13 cellular contexts compared by ENCODE assay signal in genomic region chr5:107455111-107455544, GRCh38.
A peak's percentile ranks its signal among the peaks of the same experiment; 100 is the strongest.
DNase-seq lines count a peak whose midpoint lies in the region; TF ChIP-seq lines count a peak whose summit lies in the region.
"Had no signal": no experiment of that assay in that cellular context is flagged by ENCODE, and none has a peak within 500 bp of the region (broad histone marks: within the 10 kb centered on the region; RNA-seq: fewer than 3 reads in every experiment).

No MANE protein-coding gene starts in this region.

- H3K36me3 ChIP-seq in endodermal cell (ENCODE audit: control insufficient read depth, insufficient read depth, low read length) (no peaks in the 10 kb centered on the region), neutrophil (no peaks in the 10 kb centered on the region)
- H3K36me3 ChIP-seq: brain microvascular endothelial cell, thyroid gland had no signal

- peaks cover 57% of the 10 kb centered on the region for H3K4me1 Mint-ChIP-seq in endodermal cell

- peaks cover 26% of the 10 kb centered on the region for H3K4me1 ChIP-seq in endodermal cell (ENCODE audit: control insufficient read depth, insufficient read depth, low read length)
- peaks cover 21 to 22% of the 10 kb centered on the region in 2 experiments for H3K4me1 ChIP-seq in neutrophil (ENCODE audit: control insufficient read depth in 1 of 2, insufficient read depth in 1 of 2, low read depth in 1 of 2, low read length in 1 of 2)
- H3K4me1 ChIP-seq: thyroid gland had no signal

- peaks cover 7% of the 10 kb centered on the region for H3K9me3 ChIP-seq in endodermal cell (ENCODE audit: control insufficient read depth, low read length)
- no peaks in the 10 kb centered on the region for H3K9me3 ChIP-seq in neutrophil
- H3K9me3 ChIP-seq: thyroid gland had no signal

- H3K27me3 ChIP-seq in endodermal cell (ENCODE audit: control insufficient read depth, insufficient read depth, low read length, poor library complexity, severe bottlenecking) = no peaks in the 10 kb centered on the region
- no peaks in the 10 kb centered on the region for H3K27me3 ChIP-seq in neutrophil
- H3K27me3 ChIP-seq: brain microvascular endothelial cell, thyroid gland had no signal

- DNase-seq in GM03348 (ENCODE audit: low spot score) (peak; percentile 18), M059J (ENCODE audit: low read depth) (peak; percentile 72), endodermal cell (no peak), DMS 273 treated with DMSO at 0.1 percent for 48 hours (lab: John Stamatoyannopoulos, UW) (no peak), NOMO-1 treated with dmso at 0.1 percent for 144 hours (lab: John Stamatoyannopoulos, UW; ENCODE audit: unreplicated experiment) (no peak), DMS79 (lab: John Stamatoyannopoulos, UW) (no peak), NCI-H1436 treated with DMSO at 0.1 percent for 48 hours (lab: John Stamatoyannopoulos, UW) (no peak)
- DNase-seq: brain microvascular endothelial cell, DMS53, NCI-H526 treated with DMSO at 0.1 percent for 48 hours, thyroid gland had no signal

- H3K27ac Mint-ChIP-seq in endodermal cell = no peak overlapping the region
- H3K27ac Mint-ChIP-seq: activated T-helper 1 cell treated with anti-CD3 and anti-CD28 coated beads, Interleukin-12 subunit alpha, Interleukin-12 subunit beta, Interleukin-2, Interleukin-4 antibody, amounts not matched to agents 30 ng/mL and 10 ng/mL and 1 ng/mL, durations not matched to agents 14 hours and 24 hours and 36 hours had no signal

- H3K4me3 ChIP-seq in endodermal cell (ENCODE audit: low read length) (peak overlapping the region; percentile 55), neutrophil (ENCODE audit: low read depth in 1 of 2, low read length in 1 of 2) (no peak overlapping the region)
- H3K4me3 ChIP-seq: thyroid gland had no signal

- H3K9me3 Mint-ChIP-seq in endodermal cell = peaks cover 5% of the 10 kb centered on the region
- H3K9me3 Mint-ChIP-seq: activated T-helper 1 cell treated with anti-CD3 and anti-CD28 coated beads, Interleukin-12 subunit alpha, Interleukin-12 subunit beta, Interleukin-2, Interleukin-4 antibody, amounts not matched to agents 30 ng/mL and 10 ng/mL and 1 ng/mL, durations not matched to agents 14 hours and 24 hours and 36 hours had no signal

- TF ChIP-seq CTCF in endodermal cell (conservative IDR thresholded peaks at IDR 0.05) (no peak), neutrophil (IDR thresholded peaks at IDR 0.05) (no peak)

- no peaks in the 10 kb centered on the region for H3K27me3 Mint-ChIP-seq in endodermal cell (ENCODE audit: insufficient read depth)

- no peaks in the 10 kb centered on the region for H3K36me3 Mint-ChIP-seq in endodermal cell (ENCODE audit: low read depth)

- H3K4me3 Mint-ChIP-seq in endodermal cell = no peak overlapping the region
- H3K4me3 Mint-ChIP-seq: activated T-helper 1 cell treated with anti-CD3 and anti-CD28 coated beads, Interleukin-12 subunit alpha, Interleukin-12 subunit beta, Interleukin-2, Interleukin-4 antibody, amounts not matched to agents 30 ng/mL and 10 ng/mL and 1 ng/mL, durations not matched to agents 14 hours and 24 hours and 36 hours had no signal

- H3K27ac ChIP-seq in endodermal cell (ENCODE audit: low read depth, low read length) = no peak overlapping the region
- peak overlapping the region; percentile 70 for H3K27ac ChIP-seq in neutrophil
- H3K27ac ChIP-seq: brain microvascular endothelial cell, thyroid gland had no signal

- WGBS in endodermal cell (ENCODE audit: insufficient coverage in 1 of 2, insufficient read length in 1 of 2), 2 experiments = 53 to 64% methylated on average over 3 to 4 of the region's 4 CpGs

- H3K9ac ChIP-seq in endodermal cell (ENCODE audit: extremely low read depth, low read length, poor library complexity, severe bottlenecking) = no peak overlapping the region

Comparison
In these comparisons a context has a peak if more than half of its experiments do, and no peak if none do; other contexts are left out.
1. DNase-seq: peak in GM03348 (single experiment) and M059J (single experiment); none in endodermal cell (single experiment), DMS 273 treated with DMSO at 0.1 percent for 48 hours (single experiment), NOMO-1 treated with dmso at 0.1 percent for 144 hours (single experiment), DMS79 (single experiment) and NCI-H1436 treated with DMSO at 0.1 percent for 48 hours (single experiment).